8 cellular contexts compared by ENCODE assay signal in genomic region chr5:37379100-37379628, GRCh38. TPM values are rescaled to one million over a fixed set of nuclear protein-coding genes. Genes with fewer than 3 reads are reported as not detected.
DNase-seq lines count a peak whose midpoint lies in the region; ATAC-seq, FAIRE-seq and TF ChIP-seq lines count a peak whose summit lies in the region.
"Not testable (repeated sequence)": the region's sequence is repeated elsewhere in the genome, so short reads cannot be mapped to it uniquely, and the experiment has no call there.

TSS of gene WDR70 (plus strand) at chr5:37379318. CDS start at chr5:37379368, 50 bp downstream.

- not testable (repeated sequence) for H3K27me3 ChIP-seq in AG04450 (ENCODE audit: control insufficient read depth, insufficient read depth, low read length); WERI-Rb-1 (ENCODE audit: insufficient read depth, low read depth, severe bottlenecking); bronchial epithelial cell (ENCODE audit: control insufficient read depth, insufficient read depth, low read length); spleen (replicated peaks in 1 of 7)

- CTCF ChIA-PET in AG04450 (lab: Charles Lee) = interaction anchor here (0.6 to 2.7 kb wide), 19 partner anchors 8 to 1910 kb away, joined by 3 to 16 read pairs (median 4); partner anchors contain the start of gene NUP155

- not testable (repeated sequence) for H3K36me3 ChIP-seq in WERI-Rb-1; bronchial epithelial cell (ENCODE audit: control insufficient read depth, insufficient read depth, low read length)
- peaks cover 0 to 36% (median 27%) of the 10 kb centered on the region in 6 donors for H3K36me3 ChIP-seq in spleen

- TF ChIP-seq CTCF in AG04450 (IDR thresholded peaks at IDR 0.05; ENCODE audit: low read depth, low read length) (peak; percentile 63), WERI-Rb-1 (IDR thresholded peaks at IDR 0.05; ENCODE audit: low read depth, low read length) (peak; percentile 67), bronchial epithelial cell (IDR thresholded peaks at IDR 0.05; ENCODE audit: insufficient read depth, low read length, severe bottlenecking) (peak; percentile 55), spleen (IDR thresholded peaks at IDR 0.05 in 8 of 11, conservative IDR thresholded peaks at IDR 0.05 in 3 of 11) (peak; percentile 12 to 79 (median 58))

- POLR2A ChIA-PET in AG04450 (lab: Yijun Ruan, JAX) = interaction anchor here (0.6 to 2.3 kb wide), 4 partner anchors 8 to 73 kb away, joined by 4 to 17 read pairs (median 6); partner anchors contain the start of gene NUP155

- peak within 1 kb of the TSS; percentile 21 for H3K27ac ChIP-seq in AG04450 (ENCODE audit: low read depth, low read length)
- H3K27ac ChIP-seq in WERI-Rb-1 = not testable (repeated sequence)
- peak within 1 kb of the TSS; percentile 41 to 84 (median 73) for H3K27ac ChIP-seq in spleen

- FAIRE-seq in bronchial epithelial cell (lab: Jason Lieb, UNC) = not testable (repeated sequence)

- ATAC-seq in GM18870 (IDR thresholded peaks at IDR 0.05; ENCODE audit: unreplicated experiment) (peak; percentile 93), HG03135 (IDR thresholded peaks at IDR 0.05; ENCODE audit: unreplicated experiment) (peak; percentile 97)

- H3K9me3 ChIP-seq in AG04450 (ENCODE audit: control insufficient read depth, insufficient read depth, low read length); WERI-Rb-1 (ENCODE audit: severe bottlenecking); spleen: not testable (repeated sequence)

- peak within 1 kb of the TSS; percentile 77 for H3K4me3 ChIP-seq in AG04450 (ENCODE audit: low read depth, low read length)
- H3K4me3 ChIP-seq in WERI-Rb-1 (ENCODE audit: low read depth, low read length) = peak within 1 kb of the TSS; percentile 77
- peak within 1 kb of the TSS; percentile 69 for H3K4me3 ChIP-seq in bronchial epithelial cell (ENCODE audit: low read depth, low read length)
- peak within 1 kb of the TSS; percentile 70 to 95 (median 88) for H3K4me3 ChIP-seq in spleen

- DNase-seq in AG04450 (ENCODE audit: low read depth, low spot score) = peak; percentile 78
- DNase-seq in NCI-H2196 treated with DMSO at 0.1 percent for 48 hours (lab: John Stamatoyannopoulos, UW; ENCODE audit: unreplicated experiment) = peak; percentile 81
- peak; percentile 86 for DNase-seq in WERI-Rb-1
- DNase-seq in bronchial epithelial cell (ENCODE audit: low read depth) = peak; percentile 79
- peak; percentile 77 for DNase-seq in iPS-NIHi7 (ENCODE audit: extremely low spot score)
- DNase-seq in spleen = peak; percentile 96

- WGBS in spleen, 5 donors = 0% methylated on average over 29 to 39 of the region's 39 CpGs

- TF ChIP-seq POLR2A in spleen (IDR thresholded peaks at IDR 0.05) = not testable (repeated sequence)

- intact Hi-C loops in spleen (cut with DNase I; ENCODE audit: low total_unique reads) = not testable (repeated sequence)

- H3K4me1 ChIP-seq in spleen = peaks cover 0 to 29% (median 21%) of the 10 kb centered on the region in 6 donors

RNA-seq across cellular contexts. Expression of gene WDR70, which starts in this region (rescaled TPM):
- polyA plus RNA-seq in AG04450 (2011; rRNA removed) (28.7 and 38.5 TPM in 2 replicates), spleen (10 to 100 TPM; 24.7 to 33.0 (median 25.0) TPM)
- polyA minus RNA-seq in AG04450 (2011; rRNA and poly(A)+ RNA removed) = 15.2 and 30.9 TPM in 2 replicates
- total RNA-seq in bronchial epithelial cell (17.9 and 26.9 TPM in 2 replicates), spleen (10 to 100 TPM; 32.6 to 51.7 (median 35.7) TPM)
